24 cellular contexts compared by ENCODE assay signal in genomic region chr3:186973702-186974101, GRCh38. TPM values are rescaled to one million over a fixed set of nuclear protein-coding genes. Genes with fewer than 3 reads are reported as not detected.
DNase-seq lines count a peak whose midpoint lies in the region; ATAC-seq and TF ChIP-seq lines count a peak whose summit lies in the region.
"Had no signal": no experiment of that assay in that cellular context is flagged by ENCODE, and none has a peak within 500 bp of the region (broad histone marks: within the 10 kb centered on the region; RNA-seq: fewer than 3 reads in every experiment).

No MANE protein-coding gene starts in this region.

- no peak for DNase-seq in stimulated activated naive CD8-positive, alpha-beta T cell treated with anti-CD3 and anti-CD28 coated beads, Interleukin-15, Interleukin-2, amounts not matched to agents 100 U/mL and 50 U/mL, for 24 hours
- DNase-seq in ascending aorta (ENCODE audit: low spot score in 2 of 2) = no peak
- DNase-seq in naive B cell = no peak
- no peak for DNase-seq in putamen (ENCODE audit: low spot score)
- DNase-seq: activated CD4-positive, alpha-beta T cell treated with anti-CD3 and anti-CD28 coated beads for 48 hours; activated T-cell treated with anti-CD3 and anti-CD28 coated beads, Interleukin-2, amount 50 U/mL, for 72 hours; aorta; foreskin keratinocyte; H9; left cardiac atrium; NCI-H1105 treated with DMSO at 0.1 percent for 48 hours; NCI-H2029; NCI-H524 treated with DMSO at 0.1 percent for 48 hours; PC-3; upper lobe of left lung had no signal

- H3K4me1 ChIP-seq in ascending aorta = peaks cover 36 to 90% of the 10 kb centered on the region in 2 donors
- H3K4me1 ChIP-seq: foreskin keratinocyte had no signal

- no peaks in the 10 kb centered on the region for H3K27me3 ChIP-seq in ascending aorta
- H3K27me3 ChIP-seq: esophagus muscularis mucosa, foreskin keratinocyte, neutrophil, upper lobe of left lung had no signal

- H3K27ac ChIP-seq in ascending aorta = peak overlapping the region; percentile 7 to 87
- H3K27ac ChIP-seq: esophagus muscularis mucosa, foreskin keratinocyte, neutrophil had no signal

- peaks cover 58% of the 10 kb centered on the region for H3K36me3 Mint-ChIP-seq in stimulated activated naive CD8-positive, alpha-beta T cell treated with anti-CD3 and anti-CD28 coated beads, Interleukin-15, Interleukin-2, amounts not matched to agents 100 ng/mL and 50 ng/mL, for 24 hours (ENCODE audit: low read depth)
- H3K36me3 Mint-ChIP-seq in naive B cell = peaks cover 20 to 28% of the 10 kb centered on the region in 2 donors

- no peak overlapping the region for H3K4me3 ChIP-seq in ascending aorta
- H3K4me3 ChIP-seq: esophagus muscularis mucosa, upper lobe of left lung had no signal

- peaks cover 26% of the 10 kb centered on the region for H3K4me1 Mint-ChIP-seq in stimulated activated naive CD8-positive, alpha-beta T cell treated with anti-CD3 and anti-CD28 coated beads, Interleukin-15, Interleukin-2, amounts not matched to agents 100 ng/mL and 50 ng/mL, for 24 hours (ENCODE audit: low read depth)
- peaks cover 40 to 68% (median 44%) of the 10 kb centered on the region in 3 donors for H3K4me1 Mint-ChIP-seq in naive B cell

- H3K9me3 Mint-ChIP-seq in stimulated activated naive CD8-positive, alpha-beta T cell treated with anti-CD3 and anti-CD28 coated beads, Interleukin-15, Interleukin-2, amounts not matched to agents 100 ng/mL and 50 ng/mL, for 24 hours = no peaks in the 10 kb centered on the region
- H3K9me3 Mint-ChIP-seq in naive B cell = no peaks in the 10 kb centered on the region
- H3K9me3 Mint-ChIP-seq: activated naive CD4-positive, alpha-beta T cell treated with anti-CD3 and anti-CD28 coated beads, Interleukin-2, amount 50 U/mL, for 72 hours; activated T-cell treated with anti-CD3 and anti-CD28 coated beads, Interleukin-2, amount 50 U/mL, for 72 hours; H9; memory B cell had no signal

- H3K36me3 ChIP-seq in ascending aorta = peaks cover 2 to 4% of the 10 kb centered on the region in 2 donors

- no peaks in the 10 kb centered on the region for H3K9me3 ChIP-seq in ascending aorta
- H3K9me3 ChIP-seq: esophagus muscularis mucosa, neutrophil, upper lobe of left lung had no signal

- H3K27ac Mint-ChIP-seq in stimulated activated naive CD8-positive, alpha-beta T cell treated with anti-CD3 and anti-CD28 coated beads, Interleukin-15, Interleukin-2, amounts not matched to agents 100 ng/mL and 50 ng/mL, for 24 hours = peak overlapping the region; percentile 43
- peak overlapping the region in 4 of 6 donors; percentile 49 to 83 (median 72) for H3K27ac Mint-ChIP-seq in naive B cell
- H3K27ac Mint-ChIP-seq: activated T-cell treated with anti-CD3 and anti-CD28 coated beads, Interleukin-2, amount 50 U/mL, for 72 hours; memory B cell had no signal

- no peaks in the 10 kb centered on the region for H3K27me3 Mint-ChIP-seq in stimulated activated naive CD8-positive, alpha-beta T cell treated with anti-CD3 and anti-CD28 coated beads, Interleukin-15, Interleukin-2, amounts not matched to agents 100 ng/mL and 50 ng/mL, for 24 hours
- H3K27me3 Mint-ChIP-seq in naive B cell = no peaks in the 10 kb centered on the region
- H3K27me3 Mint-ChIP-seq: memory B cell had no signal

- no peak for ATAC-seq in stimulated activated naive CD8-positive, alpha-beta T cell treated with anti-CD3 and anti-CD28 coated beads, Interleukin-15, Interleukin-2, amounts not matched to agents 100 U/mL and 50 U/mL, for 24 hours
- ATAC-seq in naive B cell (ENCODE audit: low read depth in 2 of 2) (no peak), GM18520 (IDR thresholded peaks at IDR 0.05; ENCODE audit: unreplicated experiment) (no peak), GM18861 (IDR thresholded peaks at IDR 0.05; ENCODE audit: unreplicated experiment) (no peak)
- ATAC-seq: activated naive CD4-positive, alpha-beta T cell treated with anti-CD3 and anti-CD28 coated beads, Interleukin-2, amount 50 U/mL, for 72 hours; activated T-cell treated with anti-CD3 and anti-CD28 coated beads, Interleukin-2, amount 50 U/mL, for 72 hours; foreskin keratinocyte; left cardiac atrium; PC-3; SK-N-SH treated with all-trans-retinoic acid at 6 μM for 48 hours had no signal

- intact Hi-C loops in ascending aorta (cut with DNase I) = no loop called here

- no peak for TF ChIP-seq CTCF in ascending aorta (IDR thresholded peaks at IDR 0.05)

- H3K4me3 Mint-ChIP-seq in stimulated activated naive CD8-positive, alpha-beta T cell treated with anti-CD3 and anti-CD28 coated beads, Interleukin-15, Interleukin-2, amounts not matched to agents 100 ng/mL and 50 ng/mL, for 24 hours = no peak overlapping the region
- H3K4me3 Mint-ChIP-seq in naive B cell = peak overlapping the region in 1 of 8 donors; percentile 8
- H3K4me3 Mint-ChIP-seq: activated T-cell treated with anti-CD3 and anti-CD28 coated beads, Interleukin-2, amount 50 U/mL, for 72 hours; CD14-positive monocyte; H9; memory B cell had no signal

RNA-seq across cellular contexts. Expression of gene ST6GAL1, which starts 43.4 kb away (rescaled TPM):
- 59.9 TPM for total RNA-seq in ascending aorta
- 100 to 1,000 TPM; 210 to 330 (median 253) TPM for polyA plus RNA-seq in naive B cell (ENCODE audit: low read depth in 6 of 6)
